ENCODE assay signal across 26 cellular contexts in genomic region chr1:193957556-193958095, GRCh38.
"Had no signal": no experiment of that assay in that cellular context is flagged by ENCODE, and none has a peak within 500 bp of the region (broad histone marks: within the 10 kb centered on the region; RNA-seq: fewer than 3 reads in every experiment).

No MANE protein-coding gene starts in this region.

- H3K4me1 ChIP-seq: neural progenitor cell, pancreas, prostate gland, right lobe of liver, stomach, thyroid gland, tibial nerve, upper lobe of left lung, vagina had no signal

- H3K9me3 Mint-ChIP-seq: neural progenitor cell; stimulated activated naive B cell treated with anti-CD40 and anti-IgM and Interleukin-4, amounts not matched to agents 10 μg/mL and 1 μg/mL and 100 μg/mL, for 72 hours had no signal

- DNase-seq: natural killer cell; occipital lobe; pancreas; right cardiac atrium; right lobe of liver; sigmoid colon; small intestine; stimulated activated CD4-positive, alpha-beta T cell treated with anti-CD3 and anti-CD28 coated beads, Interleukin-15, amount 100 ng/mL, for 24 hours; stimulated activated CD4-positive, alpha-beta T cell treated with anti-CD3 and anti-CD28 coated beads, Interleukin-2, amount 100 ng/mL, for 24 hours; stimulated activated CD4-positive, alpha-beta T cell treated with anti-CD3 and anti-CD28 coated beads, Interleukin-2, amount 100 ng/mL, for 48 hours; stimulated activated CD4-positive, alpha-beta T cell treated with anti-CD3 and anti-CD28 coated beads, Interleukin-4, amount 100 ng/mL, for 24 hours; stimulated activated naive B cell treated with anti-CD40 and anti-IgM and Interleukin-4, amounts not matched to agents 10 μg/mL and 1 μg/mL and 100 μg/mL, for 72 hours; stimulated activated naive CD4-positive, alpha-beta T cell treated with Interleukin-2 at 50 U/mL for 16 hours; stomach; thyroid gland; trophoblast cell; upper lobe of left lung had no signal

- H3K4me1 Mint-ChIP-seq: natural killer cell; stimulated activated effector memory CD8-positive, alpha-beta T cell treated with anti-CD3 and anti-CD28 coated beads, Interleukin-12 subunit alpha, Interleukin-12 subunit beta, amount 100 ng/mL, for 72 hours; stimulated activated naive B cell treated with anti-CD40 and anti-IgM and Interleukin-4, amounts not matched to agents 10 μg/mL and 1 μg/mL and 100 μg/mL, for 72 hours had no signal

- H3K36me3 ChIP-seq: neural progenitor cell, pancreas, prostate gland, right lobe of liver, sigmoid colon, stomach, thoracic aorta, thyroid gland, tibial nerve, upper lobe of left lung, vagina had no signal

- ATAC-seq: natural killer cell; pancreas; right cardiac atrium; right lobe of liver; stimulated activated effector memory CD8-positive, alpha-beta T cell treated with anti-CD3 and anti-CD28 coated beads, Interleukin-12 subunit alpha, Interleukin-12 subunit beta, amount 100 ng/mL, for 72 hours; stimulated activated naive B cell treated with anti-CD40 and anti-IgM and Interleukin-4, amounts not matched to agents 10 μg/mL and 1 μg/mL and 100 μg/mL, for 72 hours had no signal

- FAIRE-seq: pancreas, small intestine, urothelium cell line had no signal

- H2AFZ ChIP-seq: neural progenitor cell had no signal

- H3K27ac ChIP-seq: neural progenitor cell, pancreas, prostate gland, right lobe of liver, sigmoid colon, stomach, thoracic aorta, thyroid gland, tibial nerve, upper lobe of left lung, vagina had no signal

- H3K36me3 Mint-ChIP-seq: natural killer cell; neural progenitor cell; stimulated activated effector memory CD8-positive, alpha-beta T cell treated with anti-CD3 and anti-CD28 coated beads, Interleukin-12 subunit alpha, Interleukin-12 subunit beta, amount 100 ng/mL, for 72 hours; stimulated activated naive B cell treated with anti-CD40 and anti-IgM and Interleukin-4, amounts not matched to agents 10 μg/mL and 1 μg/mL and 100 μg/mL, for 72 hours had no signal

- H3K27me3 Mint-ChIP-seq: stimulated activated naive B cell treated with anti-CD40 and anti-IgM and Interleukin-4, amounts not matched to agents 10 μg/mL and 1 μg/mL and 100 μg/mL, for 72 hours; stimulated activated naive CD8-positive, alpha-beta T cell treated with anti-CD3 and anti-CD28 coated beads, Interleukin-15, Interleukin-2, amounts not matched to agents 100 ng/mL and 50 ng/mL, for 24 hours had no signal

- H3K27me3 ChIP-seq: neural progenitor cell, pancreas, right lobe of liver, sigmoid colon, stomach, thyroid gland, tibial nerve, upper lobe of left lung, vagina had no signal

- H3K4me2 ChIP-seq: neural progenitor cell had no signal

- H3K9me3 ChIP-seq: pancreas, prostate gland, right lobe of liver, stomach, thoracic aorta, thyroid gland, tibial nerve, upper lobe of left lung, vagina had no signal

- H3K9ac ChIP-seq: neural progenitor cell had no signal

- H3K4me3 Mint-ChIP-seq: natural killer cell; nephron; neural progenitor cell; stimulated activated effector memory CD8-positive, alpha-beta T cell treated with anti-CD3 and anti-CD28 coated beads, Interleukin-12 subunit alpha, Interleukin-12 subunit beta, amount 100 ng/mL, for 72 hours; stimulated activated naive B cell treated with anti-CD40 and anti-IgM and Interleukin-4, amounts not matched to agents 10 μg/mL and 1 μg/mL and 100 μg/mL, for 72 hours; stimulated activated naive CD8-positive, alpha-beta T cell treated with anti-CD3 and anti-CD28 coated beads, Interleukin-15, Interleukin-2, amounts not matched to agents 100 ng/mL and 50 ng/mL, for 24 hours had no signal

- H3K4me3 ChIP-seq: neural progenitor cell, pancreas, prostate gland, right lobe of liver, sigmoid colon, stomach, thoracic aorta, thyroid gland, tibial nerve, upper lobe of left lung, vagina had no signal

- H3K27ac Mint-ChIP-seq: natural killer cell; nephron; neural progenitor cell; stimulated activated effector memory CD8-positive, alpha-beta T cell treated with anti-CD3 and anti-CD28 coated beads, Interleukin-12 subunit alpha, Interleukin-12 subunit beta, amount 100 ng/mL, for 72 hours; stimulated activated naive B cell treated with anti-CD40 and anti-IgM and Interleukin-4, amounts not matched to agents 10 μg/mL and 1 μg/mL and 100 μg/mL, for 72 hours; stimulated activated naive CD8-positive, alpha-beta T cell treated with anti-CD3 and anti-CD28 coated beads, Interleukin-15, Interleukin-2, amounts not matched to agents 100 ng/mL and 50 ng/mL, for 24 hours had no signal
